Comparison of ENCODE assay signal across 1 cellular context in the genomic region with DNA sequence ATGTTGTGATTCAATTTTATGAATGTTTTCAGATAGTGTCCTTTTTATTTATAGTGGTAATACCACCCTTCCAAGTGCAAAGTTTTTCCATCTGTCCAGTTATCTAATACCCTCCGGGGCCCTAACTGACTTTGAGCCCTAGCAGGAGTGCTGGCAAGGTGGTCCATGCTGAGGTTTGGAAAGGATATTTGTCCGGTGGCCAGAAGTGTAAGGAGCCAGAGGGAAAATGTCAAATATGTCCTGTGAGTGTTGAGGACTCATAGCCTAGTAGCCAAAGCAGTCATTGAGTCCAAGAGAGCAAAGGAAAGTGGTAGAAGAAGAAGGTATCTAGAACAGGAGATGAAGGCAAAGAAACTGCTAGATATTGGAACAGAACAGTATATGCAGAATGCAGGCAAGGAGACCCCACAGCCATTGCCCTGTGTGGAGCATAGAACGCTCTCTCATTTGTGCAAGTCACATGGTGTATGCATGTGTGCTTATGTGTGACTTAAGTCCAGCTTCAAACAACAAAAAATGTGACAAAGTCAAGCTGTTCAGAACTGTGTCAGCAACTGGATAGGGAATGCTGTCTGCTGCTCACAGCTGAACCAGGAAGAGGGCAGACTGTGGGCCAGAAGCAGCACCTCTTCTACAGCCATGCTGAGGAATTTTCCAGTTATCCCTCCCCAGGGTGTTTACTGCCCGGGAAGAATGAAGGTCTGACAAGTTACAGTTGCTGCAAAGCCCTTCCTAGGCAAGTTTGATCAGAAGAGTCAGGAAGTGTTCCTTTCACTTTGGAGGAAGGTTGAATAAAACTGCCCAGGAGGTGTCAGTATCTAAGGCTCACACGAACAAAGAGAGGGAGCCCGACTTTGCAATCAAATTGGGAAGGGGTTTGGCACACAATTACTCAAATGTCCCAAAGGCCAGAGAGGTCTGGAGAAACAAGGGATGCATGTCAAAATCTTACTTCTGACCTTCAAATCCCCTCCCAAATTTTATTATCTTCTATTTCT.
TF ChIP-seq lines count a peak whose summit lies in the region.

No MANE protein-coding gene starts in this region.

TF ChIP-seq in WTC11, 78 proteins besides CTCF, POLR2A, EP300 and RAD21 (continued from another document):
- TF ChIP-seq MXD4 (CRISPR knock-in tag; IDR thresholded peaks at IDR 0.05; ENCODE audit: borderline replicate concordance) (no peak), TP53 (CRISPR knock-in tag; IDR thresholded peaks at IDR 0.05) (no peak), ZNF219 (CRISPR knock-in tag; IDR thresholded peaks at IDR 0.05; ENCODE audit: borderline replicate concordance) (no peak), ZBTB21 (CRISPR knock-in tag; IDR thresholded peaks at IDR 0.05; ENCODE audit: borderline replicate concordance) (no peak), NFATC4 (CRISPR knock-in tag; IDR thresholded peaks at IDR 0.05) (no peak), NFYB (CRISPR knock-in tag; conservative IDR thresholded peaks at IDR 0.05; ENCODE audit: low read depth) (no peak)
- TF ChIP-seq, protein P1, sequence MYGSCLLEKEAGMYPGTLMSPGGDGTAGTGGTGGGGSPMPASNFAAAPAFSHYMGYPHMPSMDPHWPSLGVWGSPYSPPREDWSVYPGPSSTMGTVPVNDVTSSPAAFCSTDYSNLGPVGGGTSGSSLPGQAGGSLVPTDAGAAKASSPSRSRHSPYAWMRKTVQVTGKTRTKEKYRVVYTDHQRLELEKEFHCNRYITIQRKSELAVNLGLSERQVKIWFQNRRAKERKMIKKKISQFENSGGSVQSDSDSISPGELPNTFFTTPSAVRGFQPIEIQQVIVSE (CRISPR knock-in tag; IDR thresholded peaks at IDR 0.05; ENCODE audit: borderline replicate concordance) = no peak
- TF ChIP-seq, protein P2, sequence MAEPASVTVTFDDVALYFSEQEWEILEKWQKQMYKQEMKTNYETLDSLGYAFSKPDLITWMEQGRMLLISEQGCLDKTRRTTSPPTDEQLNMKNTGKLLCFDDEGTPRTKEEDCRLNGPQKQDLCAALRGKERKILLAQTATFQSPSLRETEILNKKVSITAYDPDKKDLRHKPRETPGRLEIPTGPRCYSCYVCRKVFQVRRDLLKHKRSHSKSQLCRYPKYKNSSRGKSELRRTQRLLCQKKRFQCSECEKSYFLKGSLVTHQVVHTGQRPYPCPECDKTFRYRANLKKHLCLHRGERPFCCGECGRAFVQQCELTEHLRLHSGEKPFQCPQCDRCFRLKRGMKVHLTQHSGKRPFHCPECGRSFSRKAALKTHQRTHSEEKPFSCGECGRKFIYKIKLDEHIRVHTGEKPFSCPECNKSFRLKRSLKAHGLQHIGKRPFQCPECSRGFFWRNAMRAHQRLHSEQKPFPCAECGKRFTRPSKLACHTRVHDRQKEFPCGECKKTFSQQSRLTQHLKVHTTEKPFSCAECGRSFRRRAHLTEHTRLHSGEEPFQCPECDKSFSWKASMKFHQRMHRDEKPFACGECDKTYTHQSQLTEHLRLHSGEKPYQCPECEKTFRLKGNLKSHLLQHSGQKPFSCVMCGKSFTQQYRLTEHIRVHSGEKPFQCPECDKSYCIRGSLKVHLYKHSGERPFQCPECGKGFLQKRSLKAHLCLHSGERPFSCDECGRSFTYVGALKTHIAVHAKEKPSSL (CRISPR knock-in tag; conservative IDR thresholded peaks at IDR 0.05) = no peak
- TF ChIP-seq, protein P3, sequence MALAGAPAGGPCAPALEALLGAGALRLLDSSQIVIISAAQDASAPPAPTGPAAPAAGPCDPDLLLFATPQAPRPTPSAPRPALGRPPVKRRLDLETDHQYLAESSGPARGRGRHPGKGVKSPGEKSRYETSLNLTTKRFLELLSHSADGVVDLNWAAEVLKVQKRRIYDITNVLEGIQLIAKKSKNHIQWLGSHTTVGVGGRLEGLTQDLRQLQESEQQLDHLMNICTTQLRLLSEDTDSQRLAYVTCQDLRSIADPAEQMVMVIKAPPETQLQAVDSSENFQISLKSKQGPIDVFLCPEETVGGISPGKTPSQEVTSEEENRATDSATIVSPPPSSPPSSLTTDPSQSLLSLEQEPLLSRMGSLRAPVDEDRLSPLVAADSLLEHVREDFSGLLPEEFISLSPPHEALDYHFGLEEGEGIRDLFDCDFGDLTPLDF (CRISPR knock-in tag; IDR thresholded peaks at IDR 0.05) = no peak
